ENCODE assay signal across 1 cellular context in the genomic region with DNA sequence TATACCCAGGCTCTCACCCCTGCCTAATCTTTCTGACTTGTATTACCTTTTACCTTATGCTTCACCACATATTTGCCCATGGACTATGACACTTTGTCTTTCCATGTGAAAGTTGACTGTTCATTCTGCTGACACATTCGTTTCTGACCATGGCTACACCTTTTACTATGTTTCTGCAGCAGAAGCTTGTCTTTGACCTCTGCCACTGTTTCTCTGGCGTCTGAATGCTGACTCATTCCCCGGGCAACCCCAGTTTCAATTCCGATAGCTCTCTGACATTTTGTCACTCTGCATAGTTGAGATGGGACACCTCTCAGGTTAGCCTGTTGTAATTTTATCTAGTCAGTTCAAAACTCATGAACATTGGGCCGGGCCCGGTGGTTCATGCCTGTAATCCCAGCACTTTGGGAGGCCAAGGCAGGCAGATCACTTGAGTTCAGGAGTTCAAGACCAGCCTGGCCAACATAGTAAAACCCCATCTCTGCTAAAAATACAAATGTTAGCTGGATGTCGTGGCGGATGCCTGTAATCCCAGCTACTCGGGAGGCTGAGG.
TF ChIP-seq lines count a peak whose summit lies in the region.

No MANE protein-coding gene starts in this region.

TF ChIP-seq in HepG2, 621 proteins besides CTCF, POLR2A, EP300 and RAD21 (continued from another document and continues in another):
- TF ChIP-seq ZNF407 (CRISPR knock-in tag; IDR thresholded peaks at IDR 0.05; ENCODE audit: not compliant biosample characterization) (peak; percentile 26), SNAPC2 (CRISPR knock-in tag; IDR thresholded peaks at IDR 0.05) (peak; percentile 46; the same call in 1 of the 2 replicates), ZNF160 (CRISPR knock-in tag; IDR thresholded peaks at IDR 0.05) (peak; percentile 37; the same call in 1 of the 2 replicates), ZFP36L2 (CRISPR knock-in tag; IDR thresholded peaks at IDR 0.05) (no peak), EZH2 (conservative IDR thresholded peaks at IDR 0.05; ENCODE audit: low read depth, low read length) (no peak), ATAD3A (CRISPR knock-in tag; IDR thresholded peaks at IDR 0.05) (no peak), ZBTB7B (CRISPR knock-in tag; IDR thresholded peaks at IDR 0.05) (0 out of 2 replicates have a peak, but pooled peaks have one; percentile 42), ZFP90 (CRISPR knock-in tag; IDR thresholded peaks at IDR 0.05; ENCODE audit: borderline replicate concordance) (peak; percentile 95), ZNF614 (CRISPR knock-in tag; IDR thresholded peaks at IDR 0.05; ENCODE audit: borderline replicate concordance) (peak; percentile 96), IRF9 (CRISPR knock-in tag; IDR thresholded peaks at IDR 0.05; ENCODE audit: borderline replicate concordance) (peak; percentile 56), GPN1 (CRISPR knock-in tag; IDR thresholded peaks at IDR 0.05; ENCODE audit: borderline replicate concordance) (no peak), NR1H2 (CRISPR knock-in tag; IDR thresholded peaks at IDR 0.05; ENCODE audit: borderline replicate concordance, low read depth) (no peak), HMG20A (CRISPR knock-in tag; IDR thresholded peaks at IDR 0.05; ENCODE audit: borderline replicate concordance) (peak; percentile 78; the same call in 1 of the 2 replicates), HDAC2 (CRISPR knock-in tag; IDR thresholded peaks at IDR 0.05) (peak; percentile 36; the same call in 1 of the 2 replicates), MEIS1 (CRISPR knock-in tag; IDR thresholded peaks at IDR 0.05; ENCODE audit: borderline replicate concordance) (peak; percentile 85; the same call in 1 of the 2 replicates), NFE2 (CRISPR knock-in tag; IDR thresholded peaks at IDR 0.05) (peak; percentile 96), ARNTL (CRISPR knock-in tag; IDR thresholded peaks at IDR 0.05) (no peak), NFYC (CRISPR knock-in tag; IDR thresholded peaks at IDR 0.05) (no peak), MIER3 (CRISPR knock-in tag; IDR thresholded peaks at IDR 0.05; ENCODE audit: borderline replicate concordance) (peak; percentile 87; the same call in 1 of the 2 replicates), ZGPAT (CRISPR knock-in tag; IDR thresholded peaks at IDR 0.05) (peak; percentile 79; the same call in 1 of the 2 replicates), JUND (CRISPR knock-in tag; IDR thresholded peaks at IDR 0.05) (peak; percentile 69; the same call in 1 of the 2 replicates), KAT2B (IDR thresholded peaks at IDR 0.05; ENCODE audit: borderline replicate concordance, low read depth, low read length) (no peak), KLF6 (CRISPR knock-in tag; IDR thresholded peaks at IDR 0.05) (0 out of 2 replicates have a peak, but pooled peaks have one; percentile 27), ZNF550 (CRISPR knock-in tag; IDR thresholded peaks at IDR 0.05; ENCODE audit: borderline replicate concordance) (no peak), ZUFSP (CRISPR knock-in tag; IDR thresholded peaks at IDR 0.05; ENCODE audit: borderline replicate concordance) (no peak), ZNF766 (CRISPR knock-in tag; IDR thresholded peaks at IDR 0.05; ENCODE audit: borderline replicate concordance) (peak; percentile 68; the same call in 1 of the 2 replicates), MIER2 (CRISPR knock-in tag; IDR thresholded peaks at IDR 0.05) (0 out of 2 replicates have a peak, but pooled peaks have one; percentile 32)
- TF ChIP-seq, protein P1, sequence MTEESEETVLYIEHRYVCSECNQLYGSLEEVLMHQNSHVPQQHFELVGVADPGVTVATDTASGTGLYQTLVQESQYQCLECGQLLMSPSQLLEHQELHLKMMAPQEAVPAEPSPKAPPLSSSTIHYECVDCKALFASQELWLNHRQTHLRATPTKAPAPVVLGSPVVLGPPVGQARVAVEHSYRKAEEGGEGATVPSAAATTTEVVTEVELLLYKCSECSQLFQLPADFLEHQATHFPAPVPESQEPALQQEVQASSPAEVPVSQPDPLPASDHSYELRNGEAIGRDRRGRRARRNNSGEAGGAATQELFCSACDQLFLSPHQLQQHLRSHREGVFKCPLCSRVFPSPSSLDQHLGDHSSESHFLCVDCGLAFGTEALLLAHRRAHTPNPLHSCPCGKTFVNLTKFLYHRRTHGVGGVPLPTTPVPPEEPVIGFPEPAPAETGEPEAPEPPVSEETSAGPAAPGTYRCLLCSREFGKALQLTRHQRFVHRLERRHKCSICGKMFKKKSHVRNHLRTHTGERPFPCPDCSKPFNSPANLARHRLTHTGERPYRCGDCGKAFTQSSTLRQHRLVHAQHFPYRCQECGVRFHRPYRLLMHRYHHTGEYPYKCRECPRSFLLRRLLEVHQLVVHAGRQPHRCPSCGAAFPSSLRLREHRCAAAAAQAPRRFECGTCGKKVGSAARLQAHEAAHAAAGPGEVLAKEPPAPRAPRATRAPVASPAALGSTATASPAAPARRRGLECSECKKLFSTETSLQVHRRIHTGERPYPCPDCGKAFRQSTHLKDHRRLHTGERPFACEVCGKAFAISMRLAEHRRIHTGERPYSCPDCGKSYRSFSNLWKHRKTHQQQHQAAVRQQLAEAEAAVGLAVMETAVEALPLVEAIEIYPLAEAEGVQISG (CRISPR knock-in tag; IDR thresholded peaks at IDR 0.05) = 0 out of 2 replicates have a peak, but pooled peaks have one; percentile 41
- TF ChIP-seq, protein P2, sequence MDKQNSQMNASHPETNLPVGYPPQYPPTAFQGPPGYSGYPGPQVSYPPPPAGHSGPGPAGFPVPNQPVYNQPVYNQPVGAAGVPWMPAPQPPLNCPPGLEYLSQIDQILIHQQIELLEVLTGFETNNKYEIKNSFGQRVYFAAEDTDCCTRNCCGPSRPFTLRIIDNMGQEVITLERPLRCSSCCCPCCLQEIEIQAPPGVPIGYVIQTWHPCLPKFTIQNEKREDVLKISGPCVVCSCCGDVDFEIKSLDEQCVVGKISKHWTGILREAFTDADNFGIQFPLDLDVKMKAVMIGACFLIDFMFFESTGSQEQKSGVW (CRISPR knock-in tag; IDR thresholded peaks at IDR 0.05; ENCODE audit: borderline replicate concordance) = no peak
- TF ChIP-seq, protein P3, sequence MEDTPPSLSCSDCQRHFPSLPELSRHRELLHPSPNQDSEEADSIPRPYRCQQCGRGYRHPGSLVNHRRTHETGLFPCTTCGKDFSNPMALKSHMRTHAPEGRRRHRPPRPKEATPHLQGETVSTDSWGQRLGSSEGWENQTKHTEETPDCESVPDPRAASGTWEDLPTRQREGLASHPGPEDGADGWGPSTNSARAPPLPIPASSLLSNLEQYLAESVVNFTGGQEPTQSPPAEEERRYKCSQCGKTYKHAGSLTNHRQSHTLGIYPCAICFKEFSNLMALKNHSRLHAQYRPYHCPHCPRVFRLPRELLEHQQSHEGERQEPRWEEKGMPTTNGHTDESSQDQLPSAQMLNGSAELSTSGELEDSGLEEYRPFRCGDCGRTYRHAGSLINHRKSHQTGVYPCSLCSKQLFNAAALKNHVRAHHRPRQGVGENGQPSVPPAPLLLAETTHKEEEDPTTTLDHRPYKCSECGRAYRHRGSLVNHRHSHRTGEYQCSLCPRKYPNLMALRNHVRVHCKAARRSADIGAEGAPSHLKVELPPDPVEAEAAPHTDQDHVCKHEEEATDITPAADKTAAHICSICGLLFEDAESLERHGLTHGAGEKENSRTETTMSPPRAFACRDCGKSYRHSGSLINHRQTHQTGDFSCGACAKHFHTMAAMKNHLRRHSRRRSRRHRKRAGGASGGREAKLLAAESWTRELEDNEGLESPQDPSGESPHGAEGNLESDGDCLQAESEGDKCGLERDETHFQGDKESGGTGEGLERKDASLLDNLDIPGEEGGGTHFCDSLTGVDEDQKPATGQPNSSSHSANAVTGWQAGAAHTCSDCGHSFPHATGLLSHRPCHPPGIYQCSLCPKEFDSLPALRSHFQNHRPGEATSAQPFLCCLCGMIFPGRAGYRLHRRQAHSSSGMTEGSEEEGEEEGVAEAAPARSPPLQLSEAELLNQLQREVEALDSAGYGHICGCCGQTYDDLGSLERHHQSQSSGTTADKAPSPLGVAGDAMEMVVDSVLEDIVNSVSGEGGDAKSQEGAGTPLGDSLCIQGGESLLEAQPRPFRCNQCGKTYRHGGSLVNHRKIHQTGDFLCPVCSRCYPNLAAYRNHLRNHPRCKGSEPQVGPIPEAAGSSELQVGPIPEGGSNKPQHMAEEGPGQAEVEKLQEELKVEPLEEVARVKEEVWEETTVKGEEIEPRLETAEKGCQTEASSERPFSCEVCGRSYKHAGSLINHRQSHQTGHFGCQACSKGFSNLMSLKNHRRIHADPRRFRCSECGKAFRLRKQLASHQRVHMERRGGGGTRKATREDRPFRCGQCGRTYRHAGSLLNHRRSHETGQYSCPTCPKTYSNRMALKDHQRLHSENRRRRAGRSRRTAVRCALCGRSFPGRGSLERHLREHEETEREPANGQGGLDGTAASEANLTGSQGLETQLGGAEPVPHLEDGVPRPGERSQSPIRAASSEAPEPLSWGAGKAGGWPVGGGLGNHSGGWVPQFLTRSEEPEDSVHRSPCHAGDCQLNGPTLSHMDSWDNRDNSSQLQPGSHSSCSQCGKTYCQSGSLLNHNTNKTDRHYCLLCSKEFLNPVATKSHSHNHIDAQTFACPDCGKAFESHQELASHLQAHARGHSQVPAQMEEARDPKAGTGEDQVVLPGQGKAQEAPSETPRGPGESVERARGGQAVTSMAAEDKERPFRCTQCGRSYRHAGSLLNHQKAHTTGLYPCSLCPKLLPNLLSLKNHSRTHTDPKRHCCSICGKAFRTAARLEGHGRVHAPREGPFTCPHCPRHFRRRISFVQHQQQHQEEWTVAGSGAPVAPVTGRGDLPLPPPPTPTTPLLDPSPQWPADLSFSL (CRISPR knock-in tag; IDR thresholded peaks at IDR 0.05) = no peak
